In the genomic region with DNA sequence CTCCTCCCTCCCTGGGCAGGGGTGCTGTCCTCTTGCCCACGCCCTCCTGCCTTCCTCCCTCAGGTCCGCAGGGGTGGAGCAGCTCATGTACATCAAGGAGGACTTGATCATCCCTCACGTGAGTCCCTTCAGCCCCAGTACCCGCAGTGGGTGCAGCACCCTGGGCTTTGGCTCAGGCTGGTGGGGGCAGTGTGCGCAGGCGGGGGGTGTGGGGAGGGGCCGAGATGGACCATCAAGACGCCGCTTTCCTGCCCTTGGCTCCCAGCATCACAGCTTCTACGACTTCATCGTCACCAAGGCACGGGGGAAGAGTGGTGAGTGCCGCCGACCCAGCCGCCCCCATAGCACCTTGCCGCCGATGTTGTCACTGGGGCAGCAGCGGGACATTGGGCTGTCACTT, we compare ENCODE assay signal across 28 cellular contexts. TPM values are rescaled to one million over a fixed set of nuclear protein-coding genes. Genes with fewer than 3 reads are reported as not detected.
DNase-seq lines count a peak whose midpoint lies in the region; ATAC-seq, FAIRE-seq and TF ChIP-seq lines count a peak whose summit lies in the region.
"Had no signal": no experiment of that assay in that cellular context is flagged by ENCODE, and none has a peak within 500 bp of the region (broad histone marks: within the 10 kb centered on the region; RNA-seq: fewer than 3 reads in every experiment).

No MANE protein-coding gene starts in this region.

- H3K4me3 Mint-ChIP-seq in MCF 10A (ENCODE audit: unreplicated experiment): no peak overlapping the region
- H3K4me3 Mint-ChIP-seq: CD14-positive monocyte; CD4-positive, alpha-beta memory T cell; CD4-positive, CD25-positive, alpha-beta regulatory T cell; CD8-positive, alpha-beta memory T cell had no signal

- BruUV-seq in K562 (replicated peaks; lab: Mats Ljungman, UMichigan) (no TSS peak), MCF 10A (replicated peaks; lab: Mats Ljungman, UMichigan) (no TSS peak)

- no peaks in the 10 kb centered on the region for H3K9me1 ChIP-seq in K562 (ENCODE audit: control insufficient read depth, insufficient read depth, low read length)

- peaks cover 31% of the 10 kb centered on the region for H3K36me3 Mint-ChIP-seq in MCF 10A (ENCODE audit: insufficient read depth, unreplicated experiment)

- in situ Hi-C loops in K562 (cut with MboI): no loop called here

- peaks cover 12% of the 10 kb centered on the region for H3K79me2 ChIP-seq in K562 (ENCODE audit: control insufficient read depth, insufficient read depth, low read length)

- no peak for TF ChIP-seq POLR2A in K562 (conservative IDR thresholded peaks at IDR 0.05)

- H3K9me3 Mint-ChIP-seq in MCF 10A (ENCODE audit: unreplicated experiment): no peaks in the 10 kb centered on the region
- H3K9me3 Mint-ChIP-seq: CD8-positive, alpha-beta memory T cell had no signal

- H3K4me1 ChIP-seq in K562 (replicated peaks in 1 of 2; ENCODE audit: control insufficient read depth in 2 of 2, insufficient read depth in 2 of 2, low read length in 2 of 2): peaks cover 5 to 28% of the 10 kb centered on the region in 2 experiments; a peak in 4 of 5 replicates
- peaks cover 0 to 7% of the 10 kb centered on the region in 2 donors for H3K4me1 ChIP-seq in kidney (ENCODE audit: control insufficient read depth in 1 of 2, insufficient read depth in 1 of 2, low read depth in 1 of 2, low read length in 2 of 2)
- H3K4me1 ChIP-seq: BE2C had no signal

- H3K9me3 ChIP-seq in K562 (replicated peaks; ENCODE audit: control insufficient read depth, insufficient read depth, low read depth, low read length): no peaks in the 10 kb centered on the region
- no peaks in the 10 kb centered on the region for H3K9me3 ChIP-seq in kidney (ENCODE audit: control insufficient read depth in 1 of 2, low read length in 2 of 2)
- H3K9me3 ChIP-seq: BE2C had no signal

- ATAC-seq in K562 (no peak), GM21390 (IDR thresholded peaks at IDR 0.05; ENCODE audit: unreplicated experiment) (no peak), GM18873 (IDR thresholded peaks at IDR 0.05; ENCODE audit: low FRiP score, unreplicated experiment) (no peak)
- ATAC-seq: GM12878 had no signal

- H4K20me1 ChIP-seq in K562 (replicated peaks; ENCODE audit: control insufficient read depth, insufficient read depth, low read length): no peaks in the 10 kb centered on the region

- no peak for TF ChIP-seq EP300 in K562 (IDR thresholded peaks at IDR 0.05; ENCODE audit: low read length)

- POLR2A ChIA-PET in K562 (lab: Yijun Ruan, JAX) (no interaction called here), MCF 10A (lab: Yijun Ruan, JAX) (no interaction called here)

- no peaks in the 10 kb centered on the region for H3K27me3 ChIP-seq in K562 (ENCODE audit: control insufficient read depth in 2 of 2, insufficient read depth in 2 of 2, low read length in 2 of 2)
- H3K27me3 ChIP-seq: BE2C had no signal

- intact Hi-C loops in K562 (cut with micrococcal nuclease): no loop called here
- intact Hi-C loops in kidney (cut with DNase I): no loop called here
- intact Hi-C loops in MCF 10A (cut with micrococcal nuclease): no loop called here

- no peak for TF ChIP-seq RAD21 in K562 (CRISPR knock-in tag; conservative IDR thresholded peaks at IDR 0.05 in 1 of 2, IDR thresholded peaks at IDR 0.05 in 1 of 2)

- DNase-seq in K562 (ENCODE audit: extremely low read depth in 1 of 4, low spot score in 3 of 4) (no peak), kidney (peak; percentile 60), MCF 10A (ENCODE audit: unreplicated experiment) (no peak)
- DNase-seq: 8988T; ACHN; BE2C; CD4-positive, alpha-beta memory T cell; CD4-positive, CD25-positive, alpha-beta regulatory T cell; CD8-positive, alpha-beta memory T cell; COR-L47; DMS 273 treated with DMSO at 0.1 percent for 48 hours; DMS153; DMS53; DMS79; DND-41; EL; GDM1 had no signal

- H3K27ac ChIP-seq in angular gyrus (ENCODE audit: low read depth, low read length) (peak overlapping the region; percentile 70), K562 (ENCODE audit: extremely low read depth, low read depth, low read length) (no peak overlapping the region), kidney (ENCODE audit: low read depth in 2 of 2, low read length in 2 of 2) (no peak overlapping the region), temporal lobe (ENCODE audit: low read depth, low read length) (peak overlapping the region; percentile 66)
- H3K27ac ChIP-seq: BLaER1 had no signal

- no peak overlapping the region for H3K4me2 ChIP-seq in K562 (ENCODE audit: insufficient read depth, low read length)
- H3K4me2 ChIP-seq: BLaER1 had no signal

- TF ChIP-seq CTCF in K562 (IDR thresholded peaks at IDR 0.05 in 2 of 3, conservative IDR thresholded peaks at IDR 0.05 in 1 of 3; ENCODE audit: insufficient read depth in 2 of 3, low read depth in 1 of 3, low read length in 3 of 3): no peak
- no peak for TF ChIP-seq CTCF in kidney (IDR thresholded peaks at IDR 0.05; ENCODE audit: borderline replicate concordance, extremely low read depth, insufficient read depth)
- TF ChIP-seq CTCF in MCF 10A (IDR thresholded peaks at IDR 0.05; ENCODE audit: unreplicated experiment): no peak

- H3K36me3 ChIP-seq in K562 (ENCODE audit: control insufficient read depth, insufficient read depth, low read length) (peaks cover 59% of the 10 kb centered on the region; the same call in 2 of the 3 replicates), kidney (ENCODE audit: control insufficient read depth in 1 of 2, insufficient read depth in 2 of 2, low read length in 2 of 2) (peaks cover 5 to 7% of the 10 kb centered on the region in 2 donors)

- H2AFZ ChIP-seq in K562 (ENCODE audit: low read depth, low read length): no peak overlapping the region

- peaks cover 44% of the 10 kb centered on the region for H3K27me3 Mint-ChIP-seq in MCF 10A (ENCODE audit: insufficient read depth, unreplicated experiment)
- H3K27me3 Mint-ChIP-seq: CD4-positive, alpha-beta memory T cell; CD4-positive, CD25-positive, alpha-beta regulatory T cell had no signal

- H3K27ac Mint-ChIP-seq in MCF 10A (ENCODE audit: low read depth, unreplicated experiment): no peak overlapping the region
- H3K27ac Mint-ChIP-seq: CD14-positive monocyte; CD4-positive, alpha-beta memory T cell; CD4-positive, CD25-positive, alpha-beta regulatory T cell; CD8-positive, alpha-beta memory T cell had no signal

- H3K4me3 ChIP-seq in K562 (no peak overlapping the region), kidney (ENCODE audit: low read length in 2 of 2) (no peak overlapping the region)
- H3K4me3 ChIP-seq: BLaER1, GM12878 had no signal

- H3K9ac ChIP-seq in K562 (ENCODE audit: insufficient read depth in 1 of 2, low read depth in 2 of 2, low read length in 2 of 2) (no peak overlapping the region), kidney (ENCODE audit: low read length in 2 of 2) (no peak overlapping the region)
- H3K9ac ChIP-seq: BLaER1 had no signal

- no CpG with 5 or more reads among the region's 18 CpGs for WGBS in K562 (ENCODE audit: insufficient coverage, low coverage, missing lambda C conversion rate)

- no peaks in the 10 kb centered on the region for H3K4me1 Mint-ChIP-seq in MCF 10A (ENCODE audit: insufficient read depth, unreplicated experiment)

- no peak for FAIRE-seq in K562 (lab: Jason Lieb, UNC)
- FAIRE-seq in kidney (lab: Jason Lieb, UNC): no peak
- FAIRE-seq: A204.1, GM12878, GM12892, GM18507, GM19239 had no signal

- CTCF ChIA-PET in K562 (lab: Yijun Ruan, JAX; ENCODE audit: low intra/inter-chr PET ratio) (no interaction called here), MCF 10A (lab: Yijun Ruan, JAX) (no interaction called here)

RNA-seq across cellular contexts. Expression of gene FAM50A, which starts 5.7 kb away (rescaled TPM):
- 162 and 289 TPM in 2 replicates for total RNA-seq in K562 (2011; cell fraction: chromatin; rRNA removed; ENCODE audit: low replicate concordance)
- total RNA-seq in K562 (2011; cell fraction: nucleolus; rRNA removed): 167 and 169 TPM in 2 replicates
- 104 and 137 TPM in 2 replicates for total RNA-seq in K562 (2011; cell fraction: nucleoplasm; rRNA removed)
- 73.7 and 74.9 TPM in 2 replicates for total RNA-seq in K562 (2014; rRNA removed)
- total RNA-seq in K562 (2014; rRNA removed; fragmentation: Illumina TruSeq; extraction: Trizol): 41.6 and 52.9 TPM in 2 replicates
- total RNA-seq in K562 (2015; rRNA removed; fragmentation: Illumina TruSeq; extraction: Trizol): 65.7 and 67.3 TPM in 2 replicates
- total RNA-seq in K562 (2021): 56.6 and 65.2 TPM in 2 replicates
- 73.7 and 76.9 TPM in 2 replicates for polyA plus RNA-seq in K562 (2011; rRNA removed)
- polyA plus RNA-seq in K562 (2011; cell fraction: cytosol; rRNA removed): 52.3 and 53.9 TPM in 2 replicates
- 286 and 308 TPM in 2 replicates for polyA plus RNA-seq in K562 (2011; cell fraction: nucleus; rRNA removed)
- polyA plus RNA-seq in K562 (2012): 104 and 163 TPM in 2 replicates
- 73.3 and 77.1 TPM in 2 replicates for polyA plus RNA-seq in K562 (2014; fragmentation: Illumina TruSeq; extraction: Trizol)
- polyA plus RNA-seq in K562 (2014; fragmentation: Nextera tagmentation; extraction: Ambion mirVana): 1 to 10 TPM; 4.4 to 5.5 TPM
- 105 and 114 TPM in 2 replicates for polyA plus RNA-seq in K562 (2014; rRNA removed)
- polyA minus RNA-seq in K562 (2011; rRNA and poly(A)+ RNA removed): 62.0 and 76.8 TPM in 2 replicates
- 30.5 and 38.8 TPM in 2 replicates for polyA minus RNA-seq in K562 (2011; cell fraction: cytosol; rRNA and poly(A)+ RNA removed)
- 61.1 and 94.3 TPM in 2 replicates for polyA minus RNA-seq in K562 (2011; cell fraction: nucleus; rRNA and poly(A)+ RNA removed)
- total RNA-seq in kidney: 46.0 TPM
- polyA plus RNA-seq in kidney (ENCODE audit: insufficient read depth, low read depth, low replicate concordance): 112 TPM
- 15.5 TPM for total RNA-seq in temporal lobe
- 62.1 and 88.7 TPM in 2 replicates for total RNA-seq in MCF 10A (2022)

RNA-seq across cellular contexts. Expression of gene PLXNA3, which starts 8.5 kb away (rescaled TPM):
- total RNA-seq in K562 (2011; cell fraction: chromatin; rRNA removed; ENCODE audit: low replicate concordance): 204 and 524 TPM in 2 replicates
- total RNA-seq in K562 (2011; cell fraction: nucleolus; rRNA removed): 231 and 238 TPM in 2 replicates
- total RNA-seq in K562 (2011; cell fraction: nucleoplasm; rRNA removed): 144 and 167 TPM in 2 replicates
- 3.5 and 3.8 TPM in 2 replicates for total RNA-seq in K562 (2014; rRNA removed)
- 4.5 and 6.8 TPM in 2 replicates for total RNA-seq in K562 (2014; rRNA removed; fragmentation: Illumina TruSeq; extraction: Trizol)
- total RNA-seq in K562 (2015; rRNA removed; fragmentation: Illumina TruSeq; extraction: Trizol): 7.5 and 9.5 TPM in 2 replicates
- 26.5 and 47.8 TPM in 2 replicates for total RNA-seq in K562 (2021)
- 13.3 and 30.4 TPM in 2 replicates for polyA plus RNA-seq in K562 (2011; rRNA removed)
- polyA plus RNA-seq in K562 (2011; cell fraction: cytosol; rRNA removed): 10.9 and 15.0 TPM in 2 replicates
- polyA plus RNA-seq in K562 (2011; cell fraction: nucleus; rRNA removed): 240 and 366 TPM in 2 replicates
- 46.6 and 47.8 TPM in 2 replicates for polyA plus RNA-seq in K562 (2012)
- 21.9 and 27.5 TPM in 2 replicates for polyA plus RNA-seq in K562 (2014; fragmentation: Illumina TruSeq; extraction: Trizol)
- under 1 TPM; 0.32 to 0.42 TPM for polyA plus RNA-seq in K562 (2014; fragmentation: Nextera tagmentation; extraction: Ambion mirVana)
- 20.1 and 21.5 TPM in 2 replicates for polyA plus RNA-seq in K562 (2014; rRNA removed)
- polyA minus RNA-seq in K562 (2011; rRNA and poly(A)+ RNA removed): 5.9 and 10.7 TPM in 2 replicates
- 6.4 and 13.7 TPM in 2 replicates for polyA minus RNA-seq in K562 (2011; cell fraction: cytosol; rRNA and poly(A)+ RNA removed)
- 53.6 and 60.0 TPM in 2 replicates for polyA minus RNA-seq in K562 (2011; cell fraction: nucleus; rRNA and poly(A)+ RNA removed)
- total RNA-seq in kidney: 40.5 TPM
- polyA plus RNA-seq in kidney (ENCODE audit: insufficient read depth, low read depth, low replicate concordance): 4.9 TPM
- total RNA-seq in temporal lobe: 17.7 TPM
- 47.6 and 48.0 TPM in 2 replicates for total RNA-seq in MCF 10A (2022)

RNA-seq across cellular contexts. Expression of gene GDI1, which starts 12.7 kb away (rescaled TPM):
- 170 and 364 TPM in 2 replicates for total RNA-seq in K562 (2011; cell fraction: chromatin; rRNA removed; ENCODE audit: low replicate concordance)
- total RNA-seq in K562 (2011; cell fraction: nucleolus; rRNA removed): 263 and 264 TPM in 2 replicates
- 180 and 225 TPM in 2 replicates for total RNA-seq in K562 (2011; cell fraction: nucleoplasm; rRNA removed)
- total RNA-seq in K562 (2014; rRNA removed) (37.5 and 76.5 TPM in 2 replicates), K562 (2014; rRNA removed; fragmentation: Illumina TruSeq; extraction: Trizol) (18.9 and 23.9 TPM in 2 replicates), K562 (2015; rRNA removed; fragmentation: Illumina TruSeq; extraction: Trizol) (27.4 and 30.4 TPM in 2 replicates), K562 (2021) (54.6 and 61.1 TPM in 2 replicates), kidney (116 TPM), temporal lobe (284 TPM), MCF 10A (2022) (89.9 and 121 TPM in 2 replicates)
- polyA plus RNA-seq in K562 (2011; rRNA removed) (76.8 and 134 TPM in 2 replicates), K562 (2014; fragmentation: Illumina TruSeq; extraction: Trizol) (73.2 and 82.6 TPM in 2 replicates), K562 (2014; fragmentation: Nextera tagmentation; extraction: Ambion mirVana) (1 to 10 TPM in 1 of 2 experiments, under 1 TPM in 1; 0.97 to 2.2 TPM), K562 (2014; rRNA removed) (78.1 and 86.1 TPM in 2 replicates), kidney (ENCODE audit: insufficient read depth, low read depth, low replicate concordance) (92.5 TPM)
- polyA plus RNA-seq in K562 (2011; cell fraction: cytosol; rRNA removed): 94.0 and 108 TPM in 2 replicates
- 629 and 686 TPM in 2 replicates for polyA plus RNA-seq in K562 (2011; cell fraction: nucleus; rRNA removed)
- 75.0 and 118 TPM in 2 replicates for polyA plus RNA-seq in K562 (2012)
- polyA minus RNA-seq in K562 (2011; rRNA and poly(A)+ RNA removed): 35.8 and 44.0 TPM in 2 replicates
- 28.5 and 29.3 TPM in 2 replicates for polyA minus RNA-seq in K562 (2011; cell fraction: cytosol; rRNA and poly(A)+ RNA removed)
- 86.3 and 105 TPM in 2 replicates for polyA minus RNA-seq in K562 (2011; cell fraction: nucleus; rRNA and poly(A)+ RNA removed)

RNA-seq across cellular contexts. Expression of gene ATP6AP1, which starts 21.1 kb away (rescaled TPM):
- total RNA-seq in K562 (2011; cell fraction: chromatin; rRNA removed; ENCODE audit: low replicate concordance): 70.8 and 156 TPM in 2 replicates
- total RNA-seq in K562 (2011; cell fraction: nucleolus; rRNA removed): 194 and 228 TPM in 2 replicates
- 158 and 184 TPM in 2 replicates for total RNA-seq in K562 (2011; cell fraction: nucleoplasm; rRNA removed)
- total RNA-seq in K562 (2014; rRNA removed) (52.9 and 56.2 TPM in 2 replicates), K562 (2014; rRNA removed; fragmentation: Illumina TruSeq; extraction: Trizol) (26.5 and 30.1 TPM in 2 replicates), K562 (2015; rRNA removed; fragmentation: Illumina TruSeq; extraction: Trizol) (47.3 and 50.0 TPM in 2 replicates), K562 (2021) (75.6 and 81.4 TPM in 2 replicates), kidney (121 TPM), temporal lobe (41.8 TPM), MCF 10A (2022) (48.7 and 57.0 TPM in 2 replicates)
- polyA plus RNA-seq in K562 (2011; rRNA removed) (60.7 and 93.2 TPM in 2 replicates), K562 (2014; fragmentation: Illumina TruSeq; extraction: Trizol) (90.5 and 100 TPM in 2 replicates), K562 (2014; fragmentation: Nextera tagmentation; extraction: Ambion mirVana) (10 to 100 TPM in 1 of 2 experiments, 1 to 10 TPM in 1; 8.3 to 12.3 TPM), K562 (2014; rRNA removed) (67.1 and 72.0 TPM in 2 replicates), kidney (ENCODE audit: insufficient read depth, low read depth, low replicate concordance) (205 TPM)
- polyA plus RNA-seq in K562 (2011; cell fraction: cytosol; rRNA removed): 177 and 195 TPM in 2 replicates
- polyA plus RNA-seq in K562 (2011; cell fraction: nucleus; rRNA removed): 93.6 and 94.2 TPM in 2 replicates
- 82.8 and 171 TPM in 2 replicates for polyA plus RNA-seq in K562 (2012)
- 48.9 and 56.6 TPM in 2 replicates for polyA minus RNA-seq in K562 (2011; rRNA and poly(A)+ RNA removed)
- 78.1 and 123 TPM in 2 replicates for polyA minus RNA-seq in K562 (2011; cell fraction: cytosol; rRNA and poly(A)+ RNA removed)
- polyA minus RNA-seq in K562 (2011; cell fraction: nucleus; rRNA and poly(A)+ RNA removed): 13.7 and 29.0 TPM in 2 replicates

RNA-seq across cellular contexts. Expression of gene LAGE3, which starts 29.5 kb away (rescaled TPM):
- total RNA-seq in K562 (2011; cell fraction: chromatin; rRNA removed; ENCODE audit: low replicate concordance): 1.1 and 4.2 TPM in 2 replicates
- total RNA-seq in K562 (2011; cell fraction: nucleolus; rRNA removed): 9.7 and 13.2 TPM in 2 replicates
- 6.9 and 10.6 TPM in 2 replicates for total RNA-seq in K562 (2011; cell fraction: nucleoplasm; rRNA removed)
- total RNA-seq in K562 (2014; rRNA removed): 125 and 144 TPM in 2 replicates
- 21.0 and 29.7 TPM in 2 replicates for total RNA-seq in K562 (2014; rRNA removed; fragmentation: Illumina TruSeq; extraction: Trizol)
- 44.0 and 45.4 TPM in 2 replicates for total RNA-seq in K562 (2015; rRNA removed; fragmentation: Illumina TruSeq; extraction: Trizol)
- total RNA-seq in K562 (2021): 116 and 120 TPM in 2 replicates
- 35.8 and 45.0 TPM in 2 replicates for polyA plus RNA-seq in K562 (2011; rRNA removed)
- 61.3 and 199 TPM in 2 replicates for polyA plus RNA-seq in K562 (2011; cell fraction: cytosol; rRNA removed)
- 34.4 and 41.8 TPM in 2 replicates for polyA plus RNA-seq in K562 (2011; cell fraction: nucleus; rRNA removed)
- 81.2 and 96.3 TPM in 2 replicates for polyA plus RNA-seq in K562 (2012)
- 29.2 and 51.8 TPM in 2 replicates for polyA plus RNA-seq in K562 (2014; fragmentation: Illumina TruSeq; extraction: Trizol)
- polyA plus RNA-seq in K562 (2014; fragmentation: Nextera tagmentation; extraction: Ambion mirVana): 10 to 100 TPM; 28.2 to 31.1 TPM
- 91.3 and 105 TPM in 2 replicates for polyA plus RNA-seq in K562 (2014; rRNA removed)
- 4.8 and 6.6 TPM in 2 replicates for polyA minus RNA-seq in K562 (2011; rRNA and poly(A)+ RNA removed)
- 16.6 and 19.7 TPM in 2 replicates for polyA minus RNA-seq in K562 (2011; cell fraction: cytosol; rRNA and poly(A)+ RNA removed)
- 4.0 and 7.3 TPM in 2 replicates for polyA minus RNA-seq in K562 (2011; cell fraction: nucleus; rRNA and poly(A)+ RNA removed)
- total RNA-seq in kidney: 10.0 TPM
- 29.0 TPM for polyA plus RNA-seq in kidney (ENCODE audit: insufficient read depth, low read depth, low replicate concordance)
- total RNA-seq in temporal lobe: 7.9 TPM
- 17.8 and 21.1 TPM in 2 replicates for total RNA-seq in MCF 10A (2022)

Comparison
In these comparisons a context has a peak if more than half of its experiments do, and no peak if none do; other contexts are left out.
1. H3K27ac ChIP-seq: peak in angular gyrus (single experiment) and temporal lobe (single experiment); none in K562 (single experiment) and kidney (0 of 2).